8 cellular contexts compared by ENCODE assay signal in genomic region chr20:45445805-45446562, GRCh38. TPM values are rescaled to one million over a fixed set of nuclear protein-coding genes. Genes with fewer than 3 reads are reported as not detected.
DNase-seq lines count a peak whose midpoint lies in the region; ATAC-seq, FAIRE-seq and TF ChIP-seq lines count a peak whose summit lies in the region.

No MANE protein-coding gene starts in this region.

- POLR2A ChIA-PET in activated CD4-positive, alpha-beta memory T cell treated with anti-CD3 and anti-CD28 coated beads, Interleukin-2, amount 10 ng/mL, durations not matched to agents 7 days and 5 days (lab: Charles Lee) = no interaction called here

- H3K36me3 ChIP-seq in KMS-11 (ENCODE audit: insufficient read depth) = no peaks in the 10 kb centered on the region
- H3K36me3 ChIP-seq in kidney (ENCODE audit: control insufficient read depth in 1 of 2, insufficient read depth in 2 of 2, low read length in 2 of 2) = no peaks in the 10 kb centered on the region

- peak; percentile 24 for DNase-seq in stimulated activated CD4-positive, alpha-beta T cell treated with anti-CD3 and anti-CD28 coated beads, Interleukin-12 subunit alpha, Interleukin-12 subunit beta, amount 100 ng/mL, for 4 hours
- DNase-seq in stimulated activated CD4-positive, alpha-beta T cell treated with anti-CD3 and anti-CD28 coated beads, Interleukin-4, amount 100 ng/mL, for 4 hours = no peak
- DNase-seq in activated CD4-positive, alpha-beta memory T cell treated with anti-CD3 and anti-CD28 coated beads, Interleukin-2, amount 10 ng/mL, durations not matched to agents 7 days and 5 days = peak; percentile 54
- no peak for DNase-seq in kidney
- no peak for DNase-seq in NCI-H1436 treated with DMSO at 0.1 percent for 48 hours (lab: John Stamatoyannopoulos, UW)
- no peak for DNase-seq in HK-2 (ENCODE audit: unreplicated experiment)

- TF ChIP-seq CTCF in KMS-11 (conservative IDR thresholded peaks at IDR 0.05; ENCODE audit: low read depth, low read length) = peak; percentile 84
- peak; percentile 20 for TF ChIP-seq CTCF in kidney (IDR thresholded peaks at IDR 0.05; ENCODE audit: borderline replicate concordance, extremely low read depth, insufficient read depth)

- no peak overlapping the region for H3K27ac ChIP-seq in KMS-11
- H3K27ac ChIP-seq in kidney (ENCODE audit: low read depth in 2 of 2, low read length in 2 of 2) = no peak overlapping the region

- no peak for ATAC-seq in HG03565 (IDR thresholded peaks at IDR 0.05; ENCODE audit: unreplicated experiment)

- H3K4me3 ChIP-seq in KMS-11 (IDR thresholded peaks at IDR 0.05; ENCODE audit: insufficient read depth, low read depth, low read length) (no peak overlapping the region), kidney (ENCODE audit: low read length in 2 of 2) (no peak overlapping the region)

- no peak for FAIRE-seq in kidney (lab: Jason Lieb, UNC)

- H3K4me3 Mint-ChIP-seq in activated CD4-positive, alpha-beta memory T cell treated with anti-CD3 and anti-CD28 coated beads, Interleukin-2, amount 10 ng/mL, durations not matched to agents 7 days and 5 days = no peak overlapping the region

- no peak overlapping the region for H3K4me2 ChIP-seq in KMS-11

- H3K27me3 ChIP-seq in KMS-11 (ENCODE audit: insufficient read depth, low read depth) = no peaks in the 10 kb centered on the region

- H3K9me3 ChIP-seq in kidney (ENCODE audit: control insufficient read depth in 1 of 2, low read length in 2 of 2) = no peaks in the 10 kb centered on the region

- H3K27ac Mint-ChIP-seq in activated CD4-positive, alpha-beta memory T cell treated with anti-CD3 and anti-CD28 coated beads, Interleukin-2, amount 10 ng/mL, durations not matched to agents 7 days and 5 days = no peak overlapping the region

- no peak overlapping the region for H2AFZ ChIP-seq in KMS-11 (ENCODE audit: low read depth)

- no peaks in the 10 kb centered on the region for H3K36me3 Mint-ChIP-seq in activated CD4-positive, alpha-beta memory T cell treated with anti-CD3 and anti-CD28 coated beads, Interleukin-2, amount 10 ng/mL, durations not matched to agents 7 days and 5 days (ENCODE audit: low read depth)

- peaks cover 24% of the 10 kb centered on the region for H3K27me3 Mint-ChIP-seq in activated CD4-positive, alpha-beta memory T cell treated with anti-CD3 and anti-CD28 coated beads, Interleukin-2, amount 10 ng/mL, durations not matched to agents 7 days and 5 days

- peaks cover 34% of the 10 kb centered on the region for H3K4me1 Mint-ChIP-seq in activated CD4-positive, alpha-beta memory T cell treated with anti-CD3 and anti-CD28 coated beads, Interleukin-2, amount 10 ng/mL, durations not matched to agents 7 days and 5 days

- CTCF ChIA-PET in activated CD4-positive, alpha-beta memory T cell treated with anti-CD3 and anti-CD28 coated beads, Interleukin-2, amount 10 ng/mL, durations not matched to agents 7 days and 5 days (lab: Charles Lee) = interaction anchor here (1.1 to 10.6 kb wide), 15 partner anchors 9 to 142 kb away, joined by 3 to 114 read pairs (median 5); partner anchors contain the start of gene SYS1

- H3K79me2 ChIP-seq in KMS-11 (ENCODE audit: insufficient read depth, low read depth) = no peaks in the 10 kb centered on the region

- H4K20me1 ChIP-seq in KMS-11 (ENCODE audit: insufficient read depth) = no peaks in the 10 kb centered on the region

- intact Hi-C loops in kidney (cut with DNase I) = no loop called here

- peaks cover 14% of the 10 kb centered on the region for H3K4me1 ChIP-seq in KMS-11 (ENCODE audit: low read depth, poor library complexity, severe bottlenecking)
- peaks cover 6 to 8% of the 10 kb centered on the region in 2 donors for H3K4me1 ChIP-seq in kidney (ENCODE audit: control insufficient read depth in 1 of 2, insufficient read depth in 1 of 2, low read depth in 1 of 2, low read length in 2 of 2)

- H3K9ac ChIP-seq in KMS-11 (no peak overlapping the region), kidney (ENCODE audit: low read length in 2 of 2) (no peak overlapping the region)

- no peaks in the 10 kb centered on the region for H3K9me3 Mint-ChIP-seq in activated CD4-positive, alpha-beta memory T cell treated with anti-CD3 and anti-CD28 coated beads, Interleukin-2, amount 10 ng/mL, durations not matched to agents 7 days and 5 days

RNA-seq across cellular contexts. Expression of gene WFDC2, which starts 23.6 kb away (rescaled TPM):
- not detected for total RNA-seq in activated CD4-positive, alpha-beta memory T cell treated with anti-CD3 and anti-CD28 coated beads, Interleukin-2, amount 10 ng/mL, durations not matched to agents 7 days and 5 days
- 2,874 TPM for total RNA-seq in kidney
- polyA plus RNA-seq in kidney (ENCODE audit: insufficient read depth, low read depth, low replicate concordance) = 1,908 TPM

RNA-seq across cellular contexts. Expression of gene PIGT, which starts 30.0 kb away (rescaled TPM):
- 10 to 100 TPM; 52.4 to 53.0 TPM for total RNA-seq in activated CD4-positive, alpha-beta memory T cell treated with anti-CD3 and anti-CD28 coated beads, Interleukin-2, amount 10 ng/mL, durations not matched to agents 7 days and 5 days
- total RNA-seq in kidney = 90.9 TPM
- polyA plus RNA-seq in kidney (ENCODE audit: insufficient read depth, low read depth, low replicate concordance) = 95.0 TPM

RNA-seq across cellular contexts. Expression of gene DBNDD2, which starts 37.9 kb away (rescaled TPM):
- 10 to 100 TPM; 11.4 to 13.1 TPM for total RNA-seq in activated CD4-positive, alpha-beta memory T cell treated with anti-CD3 and anti-CD28 coated beads, Interleukin-2, amount 10 ng/mL, durations not matched to agents 7 days and 5 days
- total RNA-seq in kidney = 51.5 TPM
- polyA plus RNA-seq in kidney (ENCODE audit: insufficient read depth, low read depth, low replicate concordance) = 50.7 TPM

Comparison
In these comparisons a context has a peak if more than half of its experiments do, and no peak if none do; other contexts are left out.
1. DNase-seq: peak in stimulated activated CD4-positive, alpha-beta T cell treated with anti-CD3 and anti-CD28 coated beads, Interleukin-12 subunit alpha, Interleukin-12 subunit beta, amount 100 ng/mL, for 4 hours (single experiment) and activated CD4-positive, alpha-beta memory T cell treated with anti-CD3 and anti-CD28 coated beads, Interleukin-2, amount 10 ng/mL, durations not matched to agents 7 days and 5 days (single experiment); none in stimulated activated CD4-positive, alpha-beta T cell treated with anti-CD3 and anti-CD28 coated beads, Interleukin-4, amount 100 ng/mL, for 4 hours (0 of 2), kidney (single experiment), NCI-H1436 treated with DMSO at 0.1 percent for 48 hours (single experiment) and HK-2 (single experiment).
2. RNA of gene WFDC2, which starts 23.6 kb away (total RNA-seq): 2,874 TPM in kidney (single experiment); not detected in activated CD4-positive, alpha-beta memory T cell treated with anti-CD3 and anti-CD28 coated beads, Interleukin-2, amount 10 ng/mL, durations not matched to agents 7 days and 5 days; every median in the first group is over 1,000 times any median in the second.